ENCODE assay signal across 10 cellular contexts in genomic region chr6:131954775-131955107, GRCh38. TPM values are rescaled to one million over a fixed set of nuclear protein-coding genes. Genes with fewer than 3 reads are reported as not detected.
A peak's percentile ranks its signal among the peaks of the same experiment; 100 is the strongest.
DNase-seq lines count a peak whose midpoint lies in the region; ATAC-seq and TF ChIP-seq lines count a peak whose summit lies in the region.
"Had no signal": no experiment of that assay in that cellular context is flagged by ENCODE, and none has a peak within 500 bp of the region (broad histone marks: within the 10 kb centered on the region; RNA-seq: fewer than 3 reads in every experiment).

No MANE protein-coding gene starts in this region.

- DNase-seq in M059J (ENCODE audit: low read depth) (peak; percentile 97), mammary epithelial cell (peak; percentile 76), type B pancreatic cell (ENCODE audit: extremely low spot score, unreplicated experiment) (no peak), NCI-H1092 (lab: John Stamatoyannopoulos, UW) (no peak)
- DNase-seq in activated T-cell treated with anti-CD3 and anti-CD28 coated beads, Interleukin-2, amount 50 U/mL, for 48 hours, result no peak
- DNase-seq: NCI-H1105 treated with DMSO at 0.1 percent for 48 hours had no signal

- H2AFZ ChIP-seq in mammary epithelial cell (ENCODE audit: low read depth, low read length), result peak overlapping the region; percentile 45

- peaks cover under 1% of the 10 kb centered on the region for H3K36me3 Mint-ChIP-seq in type B pancreatic cell
- H3K36me3 Mint-ChIP-seq: memory B cell had no signal

- H3K4me3 ChIP-seq in mammary epithelial cell (replicated peaks in 1 of 3; ENCODE audit: insufficient read depth in 1 of 3, low read depth in 2 of 3, low read length in 3 of 3), result no peak overlapping the region
- H3K4me3 ChIP-seq in liver (ENCODE audit: low read depth in 1 of 3, low read length in 3 of 3), result no peak overlapping the region

- H3K9me3 Mint-ChIP-seq in type B pancreatic cell, result peaks cover 5% of the 10 kb centered on the region
- H3K9me3 Mint-ChIP-seq: memory B cell had no signal

- peaks cover 14% of the 10 kb centered on the region for H3K79me2 ChIP-seq in mammary epithelial cell (ENCODE audit: insufficient read depth, low read length)

- peaks cover 6% of the 10 kb centered on the region for H3K27me3 Mint-ChIP-seq in type B pancreatic cell

- H3K4me2 ChIP-seq in mammary epithelial cell (ENCODE audit: insufficient read depth, low read depth, low read length), result peak overlapping the region; percentile 52

- H3K9me3 ChIP-seq in mammary epithelial cell (replicated peaks; ENCODE audit: insufficient read depth, low read length) (no peaks in the 10 kb centered on the region), liver (ENCODE audit: control insufficient read depth in 4 of 4, low read length in 3 of 4) (no peaks in the 10 kb centered on the region)

- H3K27ac ChIP-seq in mammary epithelial cell (ENCODE audit: insufficient read depth, low read depth, low read length) (peak overlapping the region; percentile 52), liver (ENCODE audit: low read depth in 1 of 2, low read length in 2 of 2) (no peak overlapping the region)

- in situ Hi-C loops in mammary epithelial cell (cut with MboI; ENCODE audit: low sequenced_read_pairs in 2 of 2), result no loop called here

- H3K9ac ChIP-seq in mammary epithelial cell (ENCODE audit: insufficient read depth, low read length) (no peak overlapping the region), liver (ENCODE audit: low read depth in 1 of 2, low read length in 2 of 2) (no peak overlapping the region)

- TF ChIP-seq CTCF in mammary epithelial cell (conservative IDR thresholded peaks at IDR 0.05 in 1 of 2, IDR thresholded peaks at IDR 0.05 in 1 of 2; ENCODE audit: extremely low read depth in 1 of 2, insufficient read depth in 1 of 2, low read depth in 1 of 2, low read length in 2 of 2), result no peak
- TF ChIP-seq CTCF in liver (IDR thresholded peaks at IDR 0.05; ENCODE audit: low read depth, low read length, missing input control), result no peak
- no peak for TF ChIP-seq CTCF in type B pancreatic cell (conservative IDR thresholded peaks at IDR 0.05)

- no peak for TF ChIP-seq RAD21 in liver (IDR thresholded peaks at IDR 0.05)

- 11% methylated on average over 6 of the region's 7 CpGs for WGBS in mammary epithelial cell (ENCODE audit: low coverage, missing lambda C conversion rate)
- WGBS in liver, result 71% methylated on average over 7 of the region's 7 CpGs

- peak overlapping the region; percentile 83 for H3K27ac Mint-ChIP-seq in type B pancreatic cell
- H3K27ac Mint-ChIP-seq: memory B cell had no signal

- BruUV-seq in mammary epithelial cell (replicated peaks; lab: Mats Ljungman, UMichigan), result no TSS peak

- H3K4me1 Mint-ChIP-seq in type B pancreatic cell (ENCODE audit: unreplicated experiment), result peaks cover 37% of the 10 kb centered on the region

- CTCF ChIA-PET in mammary epithelial cell (lab: Charles Lee; ENCODE audit: low non-redundant PET), result no interaction called here

- dilution Hi-C loops in mammary epithelial cell (cut with HindIII; ENCODE audit: low sequenced_read_pairs), result no loop called here

- ATAC-seq in GM21390 (IDR thresholded peaks at IDR 0.05; ENCODE audit: unreplicated experiment) (no peak), HG03175 (IDR thresholded peaks at IDR 0.05; ENCODE audit: unreplicated experiment) (no peak)

- H3K27me3 ChIP-seq in mammary epithelial cell (ENCODE audit: insufficient read depth, low read length) (no peaks in the 10 kb centered on the region), liver (ENCODE audit: control insufficient read depth in 4 of 4, insufficient read depth in 4 of 4, low read length in 3 of 4) (no peaks in the 10 kb centered on the region)

- no peaks in the 10 kb centered on the region for H3K36me3 ChIP-seq in mammary epithelial cell (ENCODE audit: insufficient read depth, low read length)
- H3K36me3 ChIP-seq in liver (ENCODE audit: control insufficient read depth in 4 of 4, insufficient read depth in 3 of 4, low read depth in 1 of 4, low read length in 3 of 4), result no peaks in the 10 kb centered on the region

- no peaks in the 10 kb centered on the region for H4K20me1 ChIP-seq in mammary epithelial cell (ENCODE audit: insufficient read depth, low read length)

- peaks cover 32% of the 10 kb centered on the region for H3K4me1 ChIP-seq in mammary epithelial cell (ENCODE audit: insufficient read depth, low read length)
- H3K4me1 ChIP-seq in liver (ENCODE audit: control insufficient read depth in 4 of 4, insufficient read depth in 4 of 4, low read length in 3 of 4), result peaks cover 2 to 34% (median 19%) of the 10 kb centered on the region in 4 donors

- intact Hi-C loops in mammary epithelial cell (cut with micrococcal nuclease), result loop anchor here (5.0 kb wide), 1 partner anchor 108 kb away; no protein-coding TSS in a partner anchor

- H3K4me3 Mint-ChIP-seq in type B pancreatic cell, result peak overlapping the region; percentile 9
- H3K4me3 Mint-ChIP-seq: memory B cell had no signal

TF ChIP-seq in liver, 16 proteins besides CTCF, POLR2A, EP300 and RAD21:
- no peak for TF ChIP-seq FOXA1 (IDR thresholded peaks at IDR 0.05)
- peak; percentile 9 for TF ChIP-seq SP1 (IDR thresholded peaks at IDR 0.05)
- no peak for TF ChIP-seq ZBTB33 (IDR thresholded peaks at IDR 0.05)

RNA-seq across cellular contexts. Expression of gene CCN2, which starts 3.6 kb away (rescaled TPM):
- 44.5 and 76.7 TPM in 2 replicates for total RNA-seq in M059J (2014; rRNA removed; shearing (Covaris generic))
- total RNA-seq in mammary epithelial cell (100 to 1,000 TPM; 114 to 225 TPM), liver (10 to 100 TPM in 1 of 2 donors, 1 to 10 TPM in 1; 7.3 to 22.2 TPM), type B pancreatic cell (ENCODE audit: low replicate concordance) (33.8 and 75.5 TPM in 2 replicates)
- polyA plus RNA-seq in mammary epithelial cell (29.5 TPM), liver (10 to 100 TPM; 16.7 to 26.9 TPM)
- polyA minus RNA-seq in mammary epithelial cell, result 29.8 TPM

Comparison
In these comparisons a context has a peak if more than half of its experiments do, and no peak if none do; other contexts are left out.
1. DNase-seq: peak in M059J (single experiment) and mammary epithelial cell (single experiment); none in type B pancreatic cell (single experiment), activated T-cell treated with anti-CD3 and anti-CD28 coated beads, Interleukin-2, amount 50 U/mL, for 48 hours (0 of 2) and NCI-H1092 (single experiment).